8 cellular contexts compared by ENCODE assay signal in genomic region chr16:87765473-87765775, GRCh38. TPM values are rescaled to one million over a fixed set of nuclear protein-coding genes. Genes with fewer than 3 reads are reported as not detected.
A peak's percentile ranks its signal among the peaks of the same experiment; 100 is the strongest.
DNase-seq lines count a peak whose midpoint lies in the region; ATAC-seq, FAIRE-seq and TF ChIP-seq lines count a peak whose summit lies in the region.

No MANE protein-coding gene starts in this region.

- FAIRE-seq in GM12892 (lab: Jason Lieb, UNC) (no peak), kidney (lab: Jason Lieb, UNC) (no peak)

- intact Hi-C loops in kidney (cut with DNase I): no loop called here

- TF ChIP-seq CTCF in RWPE1 (conservative IDR thresholded peaks at IDR 0.05; ENCODE audit: low read depth) (no peak), astrocyte of the cerebellum (IDR thresholded peaks at IDR 0.05; ENCODE audit: low read depth, low read length, missing control alignments) (no peak), kidney (IDR thresholded peaks at IDR 0.05; ENCODE audit: borderline replicate concordance, extremely low read depth, insufficient read depth) (no peak)

- DNase-seq in GM12892 (ENCODE audit: insufficient read length): peak; percentile 47
- peak; percentile 32 for DNase-seq in RWPE1 (ENCODE audit: low spot score)
- DNase-seq in astrocyte of the cerebellum (ENCODE audit: low read depth): no peak
- no peak for DNase-seq in kidney
- peak; percentile 37 to 44 for DNase-seq in stimulated activated CD8-positive, alpha-beta memory T cell treated with anti-CD3 and anti-CD28 coated beads, Interleukin-15, amount 100 ng/mL, for 48 hours (ENCODE audit: low read depth in 2 of 2)
- DNase-seq in G401 (ENCODE audit: low spot score): no peak
- no peak for DNase-seq in A172 (ENCODE audit: low spot score)

- H3K9me3 ChIP-seq in kidney (ENCODE audit: control insufficient read depth in 1 of 2, low read length in 2 of 2): no peaks in the 10 kb centered on the region

- peaks cover 0 to 3% of the 10 kb centered on the region in 2 donors for H3K36me3 ChIP-seq in kidney (ENCODE audit: control insufficient read depth in 1 of 2, insufficient read depth in 2 of 2, low read length in 2 of 2)

- ATAC-seq in HG02759 (IDR thresholded peaks at IDR 0.05; ENCODE audit: unreplicated experiment): peak; percentile 51

- in situ Hi-C loops in astrocyte of the cerebellum (cut with HindIII; ENCODE audit: low sequenced_read_pairs) (no loop called here), G401 (cut with HindIII; ENCODE audit: low sequenced_read_pairs) (no loop called here)

- CTCF ChIA-PET in RWPE1 (lab: Yijun Ruan, JAX): interaction anchor here (0.6 kb wide), 1 partner anchor 144 kb away, joined by 3 read pairs; no protein-coding TSS in a partner anchor

- peaks cover 0 to 9% of the 10 kb centered on the region in 2 donors for H3K4me1 ChIP-seq in kidney (ENCODE audit: control insufficient read depth in 1 of 2, insufficient read depth in 1 of 2, low read depth in 1 of 2, low read length in 2 of 2)

- POLR2A ChIA-PET in RWPE1 (lab: Yijun Ruan, JAX; ENCODE audit: low non-redundant PET): interaction anchor here (0.6 to 0.8 kb wide), 5 partner anchors 13 to 1489 kb away, joined by 3 to 6 read pairs (median 4); no protein-coding TSS in a partner anchor

- peak overlapping the region; percentile 0 to 77 for H3K9ac ChIP-seq in kidney (ENCODE audit: low read length in 2 of 2)

- no peak for TF ChIP-seq POLR2A in GM12892 (IDR thresholded peaks at IDR 0.05; ENCODE audit: low read depth, low read length)

- peak overlapping the region; percentile 82 for H3K27ac ChIP-seq in RWPE1
- H3K27ac ChIP-seq in kidney (ENCODE audit: low read depth in 2 of 2, low read length in 2 of 2): peak overlapping the region in 1 of 2 donors; percentile 70

- peak overlapping the region; percentile 80 for H3K4me3 ChIP-seq in astrocyte of the cerebellum (ENCODE audit: low read depth, low read length)
- H3K4me3 ChIP-seq in kidney (ENCODE audit: low read length in 2 of 2): peak overlapping the region; percentile 77 to 81

RNA-seq across cellular contexts. Expression of gene KLHDC4, which starts 0.4 kb away (rescaled TPM):
- polyA plus RNA-seq in GM12892 (2012; ENCODE audit: missing spikeins): 29.3 TPM
- total RNA-seq in kidney: 42.2 TPM
- polyA plus RNA-seq in kidney (ENCODE audit: insufficient read depth, low read depth, low replicate concordance): 25.0 TPM
- total RNA-seq in G401 (2014; rRNA removed; shearing (Covaris generic)): 41.2 and 42.5 TPM in 2 replicates
- total RNA-seq in A172 (2014; rRNA removed; shearing (Covaris generic)): 18.4 and 33.8 TPM in 2 replicates

Comparison
In these comparisons a context has a peak if more than half of its experiments do, and no peak if none do; other contexts are left out.
1. DNase-seq: peak in GM12892 (single experiment), RWPE1 (single experiment) and stimulated activated CD8-positive, alpha-beta memory T cell treated with anti-CD3 and anti-CD28 coated beads, Interleukin-15, amount 100 ng/mL, for 48 hours (2 of 2); none in astrocyte of the cerebellum (single experiment), kidney (single experiment), G401 (single experiment) and A172 (single experiment).